ENCODE assay signal across 7 cellular contexts in genomic region chr6:79630400-79630882, GRCh38. TPM values are rescaled to one million over a fixed set of nuclear protein-coding genes. Genes with fewer than 3 reads are reported as not detected.
A peak's percentile ranks its signal among the peaks of the same experiment; 100 is the strongest.
DNase-seq lines count a peak whose midpoint lies in the region; ATAC-seq and TF ChIP-seq lines count a peak whose summit lies in the region.

No MANE protein-coding gene starts in this region.

- peaks cover 21% of the 10 kb centered on the region for H3K27me3 ChIP-seq in iPS-15b (ENCODE audit: control insufficient read depth, insufficient read depth, low read length)

- no peak overlapping the region for H3K27ac Mint-ChIP-seq in activated T-helper 1 cell treated with anti-CD3 and anti-CD28 coated beads, Interleukin-12 subunit alpha, Interleukin-12 subunit beta, Interleukin-2, Interleukin-4 antibody, amounts not matched to agents 30 ng/mL and 10 ng/mL and 1 ng/mL, durations not matched to agents 14 hours and 24 hours and 36 hours
- no peak overlapping the region for H3K27ac Mint-ChIP-seq in stimulated activated effector memory CD8-positive, alpha-beta T cell treated with anti-CD3 and anti-CD28 coated beads, Interleukin-12 subunit alpha, Interleukin-12 subunit beta, amount 100 ng/mL, for 72 hours

- peak overlapping the region; percentile 83 for H3K4me3 Mint-ChIP-seq in activated T-helper 1 cell treated with anti-CD3 and anti-CD28 coated beads, Interleukin-12 subunit alpha, Interleukin-12 subunit beta, Interleukin-2, Interleukin-4 antibody, amounts not matched to agents 30 ng/mL and 10 ng/mL and 1 ng/mL, durations not matched to agents 14 hours and 24 hours and 36 hours
- H3K4me3 Mint-ChIP-seq in stimulated activated effector memory CD8-positive, alpha-beta T cell treated with anti-CD3 and anti-CD28 coated beads, Interleukin-12 subunit alpha, Interleukin-12 subunit beta, amount 100 ng/mL, for 72 hours: peak overlapping the region; percentile 67

- no peaks in the 10 kb centered on the region for H3K9me3 ChIP-seq in iPS-15b (ENCODE audit: control insufficient read depth, insufficient read depth, low read length)

- H3K36me3 ChIP-seq in iPS-15b (ENCODE audit: control insufficient read depth, insufficient read depth, low read length): no peaks in the 10 kb centered on the region

- H3K36me3 Mint-ChIP-seq in activated T-helper 1 cell treated with anti-CD3 and anti-CD28 coated beads, Interleukin-12 subunit alpha, Interleukin-12 subunit beta, Interleukin-2, Interleukin-4 antibody, amounts not matched to agents 30 ng/mL and 10 ng/mL and 1 ng/mL, durations not matched to agents 14 hours and 24 hours and 36 hours (ENCODE audit: low read depth): peaks cover 2% of the 10 kb centered on the region
- no peaks in the 10 kb centered on the region for H3K36me3 Mint-ChIP-seq in stimulated activated effector memory CD8-positive, alpha-beta T cell treated with anti-CD3 and anti-CD28 coated beads, Interleukin-12 subunit alpha, Interleukin-12 subunit beta, amount 100 ng/mL, for 72 hours

- intact Hi-C loops in activated T-helper 1 cell treated with anti-CD3 and anti-CD28 coated beads, Interleukin-12 subunit alpha, Interleukin-12 subunit beta, Interleukin-2, Interleukin-4 antibody, amounts not matched to agents 30 ng/mL and 10 ng/mL and 1 ng/mL, durations not matched to agents 14 hours and 24 hours and 36 hours (cut with micrococcal nuclease): loop anchor here (1.0 kb wide), 1 partner anchor 21 kb away; no protein-coding TSS in a partner anchor

- no peak for ATAC-seq in stimulated activated effector memory CD8-positive, alpha-beta T cell treated with anti-CD3 and anti-CD28 coated beads, Interleukin-12 subunit alpha, Interleukin-12 subunit beta, amount 100 ng/mL, for 72 hours
- ATAC-seq in HG02798 (IDR thresholded peaks at IDR 0.05; ENCODE audit: poor library complexity, unreplicated experiment): no peak

- no peak for TF ChIP-seq CTCF in HFF-Myc (IDR thresholded peaks at IDR 0.05; ENCODE audit: low read depth, low read length, missing control alignments)

- H3K9ac ChIP-seq in iPS-15b (ENCODE audit: low read depth, low read length): no peak overlapping the region

- no peaks in the 10 kb centered on the region for H3K9me3 Mint-ChIP-seq in activated T-helper 1 cell treated with anti-CD3 and anti-CD28 coated beads, Interleukin-12 subunit alpha, Interleukin-12 subunit beta, Interleukin-2, Interleukin-4 antibody, amounts not matched to agents 30 ng/mL and 10 ng/mL and 1 ng/mL, durations not matched to agents 14 hours and 24 hours and 36 hours
- H3K9me3 Mint-ChIP-seq in stimulated activated effector memory CD8-positive, alpha-beta T cell treated with anti-CD3 and anti-CD28 coated beads, Interleukin-12 subunit alpha, Interleukin-12 subunit beta, amount 100 ng/mL, for 72 hours: no peaks in the 10 kb centered on the region

- H3K4me3 ChIP-seq in HFF-Myc (replicated peaks; ENCODE audit: low read depth, low read length) (peak overlapping the region; percentile 46; the same call in 1 of the 2 replicates), iPS-15b (ENCODE audit: low read depth, low read length) (peak overlapping the region; percentile 84)

- peaks cover 61% of the 10 kb centered on the region for H3K27me3 Mint-ChIP-seq in activated T-helper 1 cell treated with anti-CD3 and anti-CD28 coated beads, Interleukin-12 subunit alpha, Interleukin-12 subunit beta, Interleukin-2, Interleukin-4 antibody, amounts not matched to agents 30 ng/mL and 10 ng/mL and 1 ng/mL, durations not matched to agents 14 hours and 24 hours and 36 hours (ENCODE audit: insufficient read depth)

- H3K4me1 ChIP-seq in iPS-15b (ENCODE audit: control insufficient read depth, insufficient read depth, low read length): no peaks in the 10 kb centered on the region

- DNase-seq in HFF-Myc (ENCODE audit: extremely low read depth, low read depth) (no peak), AML-193 (lab: John Stamatoyannopoulos, UW) (no peak), NCI-H82 treated with DMSO at 0.1 percent for 48 hours (lab: John Stamatoyannopoulos, UW; ENCODE audit: unreplicated experiment) (no peak)
- no peak for DNase-seq in activated T-helper 1 cell treated with anti-CD3 and anti-CD28 coated beads, Interleukin-12 subunit alpha, Interleukin-12 subunit beta, Interleukin-2, Interleukin-4 antibody, amounts not matched to agents 30 ng/mL and 10 ng/mL and 1 ng/mL, durations not matched to agents 14 hours and 24 hours and 36 hours (ENCODE audit: low spot score)
- no peak for DNase-seq in stimulated activated effector memory CD8-positive, alpha-beta T cell treated with anti-CD3 and anti-CD28 coated beads, Interleukin-12 subunit alpha, Interleukin-12 subunit beta, amount 100 ng/mL, for 72 hours (ENCODE audit: low spot score in 2 of 2)

- peaks cover 10% of the 10 kb centered on the region for H3K4me1 Mint-ChIP-seq in activated T-helper 1 cell treated with anti-CD3 and anti-CD28 coated beads, Interleukin-12 subunit alpha, Interleukin-12 subunit beta, Interleukin-2, Interleukin-4 antibody, amounts not matched to agents 30 ng/mL and 10 ng/mL and 1 ng/mL, durations not matched to agents 14 hours and 24 hours and 36 hours (ENCODE audit: low read depth)
- H3K4me1 Mint-ChIP-seq in stimulated activated effector memory CD8-positive, alpha-beta T cell treated with anti-CD3 and anti-CD28 coated beads, Interleukin-12 subunit alpha, Interleukin-12 subunit beta, amount 100 ng/mL, for 72 hours: peaks cover 6% of the 10 kb centered on the region

RNA-seq across cellular contexts. Expression of gene SH3BGRL2, which starts 0.7 kb away (rescaled TPM):
- total RNA-seq in activated T-helper 1 cell treated with anti-CD3 and anti-CD28 coated beads, Interleukin-12 subunit alpha, Interleukin-12 subunit beta, Interleukin-2, Interleukin-4 antibody, amounts not matched to agents 30 ng/mL and 10 ng/mL and 1 ng/mL, durations not matched to agents 14 hours and 24 hours and 36 hours: 0.05 and 0.13 TPM in 2 replicates
